1 cellular context compared by ENCODE assay signal in genomic region chr9:131678499-131679111, GRCh38.
TF ChIP-seq lines count a peak whose summit lies in the region.

No MANE protein-coding gene starts in this region.

TF ChIP-seq in HEK293, 187 proteins besides CTCF, POLR2A, EP300 and RAD21 (continued from another document and continues in another):
- peak; percentile 43; the same call in 1 of the 2 replicates for TF ChIP-seq ATF2 (tag by site-specific recombination; IDR thresholded peaks at IDR 0.05; ENCODE audit: low read depth)
- peak; percentile 77; the same call in 1 of the 2 replicates for TF ChIP-seq ZFP37 (tag by site-specific recombination; IDR thresholded peaks at IDR 0.05)
- TF ChIP-seq SCRT2 (tag by site-specific recombination; IDR thresholded peaks at IDR 0.05), result no peak
- 0 out of 2 replicates have a peak, but pooled peaks have one; percentile 67 for TF ChIP-seq ZNF792 (tag by site-specific recombination; IDR thresholded peaks at IDR 0.05)
- no peak for TF ChIP-seq ZNF350 (tag by site-specific recombination; IDR thresholded peaks at IDR 0.05)
- peak; percentile 85 for TF ChIP-seq WT1 (tag by site-specific recombination; IDR thresholded peaks at IDR 0.05)
- TF ChIP-seq ZNF600 (tag by site-specific recombination; IDR thresholded peaks at IDR 0.05), result peak; percentile 96
- peak; percentile 90 for TF ChIP-seq ZBTB17 (tag by site-specific recombination; IDR thresholded peaks at IDR 0.05)
- TF ChIP-seq ZNF112 (tag by site-specific recombination; IDR thresholded peaks at IDR 0.05), result no peak
- TF ChIP-seq ZNF530 (tag by site-specific recombination; IDR thresholded peaks at IDR 0.05; ENCODE audit: low read depth), result no peak
- TF ChIP-seq PRDM6 (tag by site-specific recombination; IDR thresholded peaks at IDR 0.05), result no peak
- no peak for TF ChIP-seq ZNF580 (tag by site-specific recombination; IDR thresholded peaks at IDR 0.05)
- no peak for TF ChIP-seq ZNF596 (tag by site-specific recombination; IDR thresholded peaks at IDR 0.05)
- TF ChIP-seq ZSCAN23 (tag by site-specific recombination; IDR thresholded peaks at IDR 0.05), result no peak
- no peak for TF ChIP-seq ZNF248 (tag by site-specific recombination; IDR thresholded peaks at IDR 0.05)
- TF ChIP-seq FEZF1 (tag by site-specific recombination; IDR thresholded peaks at IDR 0.05), result peak; percentile 44; the same call in 1 of the 2 replicates
- TF ChIP-seq BCL11A (tag by site-specific recombination; IDR thresholded peaks at IDR 0.05; ENCODE audit: low read depth), result peak; percentile 33; the same call in 1 of the 2 replicates
- no peak for TF ChIP-seq ZSCAN18 (tag by site-specific recombination; IDR thresholded peaks at IDR 0.05)
- 0 out of 2 replicates have a peak, but pooled peaks have one; percentile 36 for TF ChIP-seq ZNF391 (tag by site-specific recombination; IDR thresholded peaks at IDR 0.05; ENCODE audit: borderline replicate concordance, low read depth)
- TF ChIP-seq ZBTB1 (tag by site-specific recombination; IDR thresholded peaks at IDR 0.05), result 0 out of 2 replicates have a peak, but pooled peaks have one; percentile 9
- TF ChIP-seq ZNF560 (tag by site-specific recombination; IDR thresholded peaks at IDR 0.05; ENCODE audit: borderline replicate concordance), result no peak
- TF ChIP-seq SETDB1 (IDR thresholded peaks at IDR 0.05; ENCODE audit: insufficient read length, low read length), result no peak
- TF ChIP-seq ZNF514 (tag by site-specific recombination; IDR thresholded peaks at IDR 0.05), result no peak
- TF ChIP-seq PRDM10 (tag by site-specific recombination; IDR thresholded peaks at IDR 0.05), result peak; percentile 97
- peak; percentile 40; the same call in 1 of the 2 replicates for TF ChIP-seq ZNF843 (tag by site-specific recombination; IDR thresholded peaks at IDR 0.05)
- peak; percentile 54; the same call in 1 of the 2 replicates for TF ChIP-seq ZFP69B (tag by site-specific recombination; IDR thresholded peaks at IDR 0.05)
- 0 out of 2 replicates have a peak, but pooled peaks have one; percentile 8 for TF ChIP-seq KLF1 (tag by site-specific recombination; IDR thresholded peaks at IDR 0.05)
- TF ChIP-seq ELK4 (IDR thresholded peaks at IDR 0.05; ENCODE audit: borderline replicate concordance, low read depth, low read length), result no peak
- TF ChIP-seq HOXD13 (CRISPR knock-in tag; IDR thresholded peaks at IDR 0.05; ENCODE audit: borderline replicate concordance), result 0 out of 2 replicates have a peak, but pooled peaks have one; percentile 35
- no peak for TF ChIP-seq ZNF184 (tag by site-specific recombination; IDR thresholded peaks at IDR 0.05)
- no peak for TF ChIP-seq ZSCAN30 (tag by site-specific recombination; IDR thresholded peaks at IDR 0.05)
- TF ChIP-seq ZSCAN5A (tag by site-specific recombination; IDR thresholded peaks at IDR 0.05), result no peak
- TF ChIP-seq ZBTB20 (tag by site-specific recombination; IDR thresholded peaks at IDR 0.05), result peak; percentile 37; the same call in 1 of the 2 replicates
- TF ChIP-seq ZNF24 (tag by site-specific recombination; IDR thresholded peaks at IDR 0.05), result peak; percentile 85
- TF ChIP-seq PATZ1 (tag by site-specific recombination; IDR thresholded peaks at IDR 0.05), result peak; percentile 94
- TF ChIP-seq ZNF280C (tag by site-specific recombination; IDR thresholded peaks at IDR 0.05), result no peak
- no peak for TF ChIP-seq ZNF837 (tag by site-specific recombination; IDR thresholded peaks at IDR 0.05)
- TF ChIP-seq MYNN (tag by site-specific recombination; IDR thresholded peaks at IDR 0.05; ENCODE audit: borderline replicate concordance), result no peak
- TF ChIP-seq ZNF10 (tag by site-specific recombination; IDR thresholded peaks at IDR 0.05), result no peak; the same call in 1 of the 2 replicates
- peak; percentile 66; the same call in 1 of the 2 replicates for TF ChIP-seq INSM2 (tag by site-specific recombination; IDR thresholded peaks at IDR 0.05)
